ENCODE assay signal across 13 cellular contexts in genomic region chr2:23620841-23621341, GRCh38.
A peak's percentile ranks its signal among the peaks of the same experiment; 100 is the strongest.
DNase-seq lines count a peak whose midpoint lies in the region; ATAC-seq and TF ChIP-seq lines count a peak whose summit lies in the region.
"Had no signal": no experiment of that assay in that cellular context is flagged by ENCODE, and none has a peak within 500 bp of the region (broad histone marks: within the 10 kb centered on the region; RNA-seq: fewer than 3 reads in every experiment).

No MANE protein-coding gene starts in this region.

- H3K9ac ChIP-seq in colonic mucosa (ENCODE audit: low read depth in 2 of 2, low read length in 2 of 2), result peak overlapping the region in 1 of 2 donors; percentile 18

- H3K27ac ChIP-seq in colonic mucosa, result no peak overlapping the region

- H3K9me3 Mint-ChIP-seq in activated T-cell treated with anti-CD3 and anti-CD28 coated beads, Interleukin-2, amount 50 U/mL, for 24 hours, result peaks cover 3% of the 10 kb centered on the region

- DNase-seq in AG10803 (ENCODE audit: low read depth) (peak; percentile 20), NCI-H1092 treated with DMSO at 0.1 percent for 48 hours (lab: John Stamatoyannopoulos, UW) (peak; percentile 82), brain pericyte (ENCODE audit: low read depth, low spot score) (peak; percentile 52), mucosa of descending colon (no peak), OCI-M2 (lab: John Stamatoyannopoulos, UW; ENCODE audit: unreplicated experiment) (no peak), colonic mucosa (no peak), GDM1 (lab: John Stamatoyannopoulos, UW) (no peak)
- DNase-seq in activated T-cell treated with anti-CD3 and anti-CD28 coated beads, Interleukin-2, amount 50 U/mL, for 24 hours, result no peak
- DNase-seq: activated CD4-positive, CD25-positive, alpha-beta regulatory T cell; NCI-H2029; SHP77 had no signal

- no peak overlapping the region for H3K27ac Mint-ChIP-seq in activated T-cell treated with anti-CD3 and anti-CD28 coated beads, Interleukin-2, amount 50 U/mL, for 24 hours
- H3K27ac Mint-ChIP-seq: activated T-helper 17 cell treated with anti-CD3 and anti-CD28 coated beads, Interleukin-2, amount 50 U/mL, for 72 hours; memory B cell had no signal

- intact Hi-C loops in mucosa of descending colon (cut with DNase I, micrococcal nuclease), result no loop called here
- intact Hi-C loops in colonic mucosa (cut with DNase I), result no loop called here

- no peak overlapping the region for H3K4me3 Mint-ChIP-seq in activated T-cell treated with anti-CD3 and anti-CD28 coated beads, Interleukin-2, amount 50 U/mL, for 24 hours
- H3K4me3 Mint-ChIP-seq: activated T-helper 17 cell treated with anti-CD3 and anti-CD28 coated beads, Interleukin-2, amount 50 U/mL, for 72 hours; memory B cell had no signal

- peak; percentile 13 for ATAC-seq in mucosa of descending colon
- ATAC-seq: activated T-helper 17 cell treated with anti-CD3 and anti-CD28 coated beads, Interleukin-2, amount 50 U/mL, for 72 hours had no signal

- no peaks in the 10 kb centered on the region for H3K27me3 ChIP-seq in colonic mucosa

- H3K9me3 ChIP-seq in mucosa of descending colon (peaks cover 6% of the 10 kb centered on the region), colonic mucosa (no peaks in the 10 kb centered on the region)

- no peak overlapping the region for H3K4me3 ChIP-seq in AG10803 (ENCODE audit: low read length)
- no peak overlapping the region for H3K4me3 ChIP-seq in mucosa of descending colon
- no peak overlapping the region for H3K4me3 ChIP-seq in colonic mucosa

- H3K4me1 Mint-ChIP-seq in activated T-cell treated with anti-CD3 and anti-CD28 coated beads, Interleukin-2, amount 50 U/mL, for 24 hours (ENCODE audit: low read depth), result no peaks in the 10 kb centered on the region
- H3K4me1 Mint-ChIP-seq: activated T-helper 17 cell treated with anti-CD3 and anti-CD28 coated beads, Interleukin-2, amount 50 U/mL, for 72 hours; memory B cell had no signal

- H3K36me3 ChIP-seq in mucosa of descending colon (ENCODE audit: low read depth) (no peaks in the 10 kb centered on the region), colonic mucosa (no peaks in the 10 kb centered on the region)

- H3K27me3 Mint-ChIP-seq in activated T-cell treated with anti-CD3 and anti-CD28 coated beads, Interleukin-2, amount 50 U/mL, for 24 hours, result no peaks in the 10 kb centered on the region
- H3K27me3 Mint-ChIP-seq: memory B cell had no signal

- H3K4me1 ChIP-seq in mucosa of descending colon (ENCODE audit: low read depth), result peaks cover 3% of the 10 kb centered on the region
- H3K4me1 ChIP-seq in colonic mucosa, result no peaks in the 10 kb centered on the region

- no peak for TF ChIP-seq CTCF in AG10803 (conservative IDR thresholded peaks at IDR 0.05; ENCODE audit: low read length)
- no peak for TF ChIP-seq CTCF in mucosa of descending colon (IDR thresholded peaks at IDR 0.05)
- no peak for TF ChIP-seq CTCF in colonic mucosa (IDR thresholded peaks at IDR 0.05)

- H3K36me3 Mint-ChIP-seq in activated T-cell treated with anti-CD3 and anti-CD28 coated beads, Interleukin-2, amount 50 U/mL, for 24 hours (ENCODE audit: low read depth), result no peaks in the 10 kb centered on the region

Comparison
In these comparisons a context has a peak if more than half of its experiments do, and no peak if none do; other contexts are left out.
1. DNase-seq: peak in AG10803 (single experiment), NCI-H1092 treated with DMSO at 0.1 percent for 48 hours (single experiment) and brain pericyte (single experiment); none in mucosa of descending colon (0 of 3), activated T-cell treated with anti-CD3 and anti-CD28 coated beads, Interleukin-2, amount 50 U/mL, for 24 hours (single experiment), OCI-M2 (single experiment), colonic mucosa (single experiment) and GDM1 (single experiment).